18 cellular contexts compared by ENCODE assay signal in the genomic region with DNA sequence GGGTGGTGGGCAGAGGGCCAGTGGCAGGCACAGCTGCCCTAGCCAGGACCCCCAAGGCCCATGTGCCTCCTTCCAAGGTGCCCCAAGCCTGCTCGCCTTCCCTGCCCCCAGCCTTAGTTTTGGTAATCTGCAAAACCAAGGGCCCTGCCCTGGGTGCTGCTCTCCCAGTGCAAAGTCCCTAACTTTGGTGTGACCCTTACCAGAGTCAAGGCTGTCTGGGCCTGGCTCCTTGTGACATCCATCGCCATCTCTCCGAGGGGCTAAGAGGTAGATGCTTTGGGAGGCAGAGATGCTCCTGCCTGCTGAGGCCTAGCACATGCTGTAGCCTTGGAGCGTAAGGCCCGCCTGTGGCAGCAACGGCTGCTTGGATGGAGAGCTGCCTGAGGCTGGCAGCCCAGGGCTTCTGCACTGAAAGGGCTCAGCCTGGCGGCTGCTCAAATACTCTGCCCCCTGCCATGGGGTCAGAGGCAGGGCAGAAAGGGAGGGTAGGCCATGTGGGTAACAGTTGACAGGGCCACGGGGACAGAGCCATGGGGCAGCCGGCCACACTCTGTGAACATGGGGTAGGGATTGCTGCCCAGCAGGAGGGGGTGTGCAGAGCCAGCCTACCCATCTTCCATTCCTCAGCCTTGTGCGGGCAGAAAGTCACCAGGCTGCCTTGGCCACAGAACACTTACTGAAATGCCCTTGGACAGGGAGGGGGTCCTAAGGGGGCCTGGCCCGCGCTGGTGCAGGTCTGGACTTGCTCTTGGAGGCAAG. TPM values are rescaled to one million over a fixed set of nuclear protein-coding genes. Genes with fewer than 3 reads are reported as not detected.
"Had no signal": no experiment of that assay in that cellular context is flagged by ENCODE, and none has a peak within 500 bp of the region (broad histone marks: within the 10 kb centered on the region; RNA-seq: fewer than 3 reads in every experiment).

No MANE protein-coding gene starts in this region.

- H3K36me3 Mint-ChIP-seq: activated CD8-positive, alpha-beta memory T cell treated with anti-CD3 and anti-CD28 coated beads, Interleukin-2, amount 10 ng/mL, durations not matched to agents 7 days and 5 days; mesothelial cell of epicardium had no signal

- DNase-seq: activated CD4-positive, alpha-beta T cell treated with anti-CD3 and anti-CD28 coated beads, Interleukin-2, amount 50 U/mL, for 4 hours; activated CD4-positive, CD25-positive, alpha-beta regulatory T cell treated with anti-CD3 and anti-CD28 coated beads, Interleukin-2, amount 50 U/mL, for 72 hours; activated CD8-positive, alpha-beta memory T cell treated with anti-CD3 and anti-CD28 coated beads, Interleukin-2, amount 10 ng/mL, durations not matched to agents 7 days and 5 days; activated T-cell treated with anti-CD3 and anti-CD28 coated beads, Interleukin-2, amount 50 U/mL, for 4 hours; colonic mucosa; effector CD8-positive, alpha-beta T cell; heart right ventricle; stimulated activated CD4-positive, alpha-beta T cell treated with anti-CD3 and anti-CD28 coated beads, Interleukin-12 subunit alpha, Interleukin-12 subunit beta, amount 100 ng/mL, for 4 hours; stimulated activated naive CD8-positive, alpha-beta T cell treated with anti-CD3 and anti-CD28 coated beads, Interleukin-15, Interleukin-2, amounts not matched to agents 100 U/mL and 50 U/mL, for 24 hours; T-helper 2 cell had no signal

- H3K4me1 ChIP-seq: colonic mucosa, left lung, prostate gland, sigmoid colon had no signal

- H3K4me3 ChIP-seq: colonic mucosa, heart right ventricle, left lung, prostate gland, sigmoid colon had no signal

- H3K36me3 ChIP-seq: colonic mucosa, heart right ventricle, left lung, neutrophil, prostate gland, sigmoid colon had no signal

- H3K27ac Mint-ChIP-seq: activated CD8-positive, alpha-beta memory T cell treated with anti-CD3 and anti-CD28 coated beads, Interleukin-2, amount 10 ng/mL, durations not matched to agents 7 days and 5 days; mesothelial cell of epicardium had no signal

- H3K4me3 Mint-ChIP-seq: activated CD8-positive, alpha-beta memory T cell treated with anti-CD3 and anti-CD28 coated beads, Interleukin-2, amount 10 ng/mL, durations not matched to agents 7 days and 5 days; activated T-cell treated with anti-CD3 and anti-CD28 coated beads, Interleukin-2, amount 50 U/mL, for 4 hours; mesothelial cell of epicardium had no signal

- H3K9me3 ChIP-seq: colonic mucosa, heart right ventricle, left lung, neutrophil, prostate gland, sigmoid colon had no signal

- ATAC-seq: activated CD8-positive, alpha-beta memory T cell treated with anti-CD3 and anti-CD28 coated beads, Interleukin-2, amount 10 ng/mL, durations not matched to agents 7 days and 5 days; activated T-cell treated with anti-CD3 and anti-CD28 coated beads, Interleukin-2, amount 50 U/mL, for 4 hours; stimulated activated naive CD8-positive, alpha-beta T cell treated with anti-CD3 and anti-CD28 coated beads, Interleukin-15, Interleukin-2, amounts not matched to agents 100 U/mL and 50 U/mL, for 24 hours had no signal

- H3K4me1 Mint-ChIP-seq: activated CD8-positive, alpha-beta memory T cell treated with anti-CD3 and anti-CD28 coated beads, Interleukin-2, amount 10 ng/mL, durations not matched to agents 7 days and 5 days had no signal

- H3K27me3 ChIP-seq: colonic mucosa, heart right ventricle, left lung, neutrophil, sigmoid colon had no signal

- H3K27ac ChIP-seq: colonic mucosa, heart right ventricle, left lung, neutrophil, prostate gland, sigmoid colon had no signal

RNA-seq across cellular contexts. Expression of gene MYL7, which starts 17.9 kb away (rescaled TPM):
- total RNA-seq: activated CD8-positive, alpha-beta memory T cell treated with anti-CD3 and anti-CD28 coated beads, Interleukin-2, amount 10 ng/mL, durations not matched to agents 7 days and 5 days; fibroblast of lung; prostate gland; sigmoid colon; ureter had no signal
- polyA plus RNA-seq: fibroblast of lung had no signal

RNA-seq across cellular contexts. Expression of gene GCK, which starts 30.2 kb away (rescaled TPM):
- total RNA-seq: astrocyte had no signal
